ENCODE assay signal across 9 cellular contexts in genomic region chr17:38663125-38663751, GRCh38. TPM values are rescaled to one million over a fixed set of nuclear protein-coding genes. Genes with fewer than 3 reads are reported as not detected.
A peak's percentile ranks its signal among the peaks of the same experiment; 100 is the strongest.
DNase-seq lines count a peak whose midpoint lies in the region; ATAC-seq, FAIRE-seq and TF ChIP-seq lines count a peak whose summit lies in the region.
"Had no signal": no experiment of that assay in that cellular context is flagged by ENCODE, and none has a peak within 500 bp of the region (broad histone marks: within the 10 kb centered on the region; RNA-seq: fewer than 3 reads in every experiment).

No MANE protein-coding gene starts in this region.

- TF ChIP-seq POLR2A in vagina (IDR thresholded peaks at IDR 0.05): no peak

- no peaks in the 10 kb centered on the region for H3K9me3 Mint-ChIP-seq in osteocyte (ENCODE audit: unreplicated experiment)

- peaks cover 6% of the 10 kb centered on the region; the same call in 1 of the 2 replicates for H3K4me1 ChIP-seq in HUES64 (ENCODE audit: insufficient read depth, low read length)
- no peaks in the 10 kb centered on the region for H3K4me1 ChIP-seq in foreskin keratinocyte
- no peaks in the 10 kb centered on the region for H3K4me1 ChIP-seq in vagina

- intact Hi-C loops in vagina (cut with DNase I): no loop called here

- H3K9me3 ChIP-seq in HUES64 (ENCODE audit: insufficient read depth, low read depth, low read length) (no peaks in the 10 kb centered on the region), vagina (no peaks in the 10 kb centered on the region)

- H3K4me3 ChIP-seq in HUES64 (ENCODE audit: low read length) (peak overlapping the region; percentile 19; the same call in 1 of the 2 replicates), vagina (no peak overlapping the region)

- peak; percentile 70 for ATAC-seq in foreskin keratinocyte

- DNase-seq in D721Med (ENCODE audit: insufficient read length, low spot score) (peak; percentile 83), NCI-H774 (lab: John Stamatoyannopoulos, UW) (peak; percentile 89), activated T-cell treated with anti-CD3 and anti-CD28 coated beads for 48 hours (ENCODE audit: low read depth) (peak; percentile 47), foreskin keratinocyte (peak in 1 of 2 donors; percentile 33), osteocyte (ENCODE audit: extremely low spot score, unreplicated experiment) (no peak), vagina (ENCODE audit: extremely low spot score in 2 of 2) (no peak), GM19239 (ENCODE audit: insufficient read length, low spot score) (no peak)

- peaks cover 13% of the 10 kb centered on the region for H3K27me3 Mint-ChIP-seq in osteocyte (ENCODE audit: unreplicated experiment)

- H3K27ac ChIP-seq in HUES64 (ENCODE audit: low read depth, low read length): no peak overlapping the region
- H3K27ac ChIP-seq in foreskin keratinocyte: no peak overlapping the region
- H3K27ac ChIP-seq in vagina: no peak overlapping the region

- FAIRE-seq in D721Med (lab: Jason Lieb, UNC): no peak
- no peak for FAIRE-seq in GM19239 (lab: Jason Lieb, UNC)

- WGBS in HUES64: 9% methylated on average over 9 of the region's 9 CpGs

- H3K27ac Mint-ChIP-seq in osteocyte (ENCODE audit: unreplicated experiment): no peak overlapping the region
- H3K27ac Mint-ChIP-seq: IgD-negative memory B cell had no signal

- H3K4me1 Mint-ChIP-seq in osteocyte (ENCODE audit: unreplicated experiment): peaks cover 7% of the 10 kb centered on the region

- H3K36me3 ChIP-seq in HUES64 (ENCODE audit: insufficient read depth, low read length) (no peaks in the 10 kb centered on the region), vagina (no peaks in the 10 kb centered on the region)

- H3K4me3 Mint-ChIP-seq in osteocyte (ENCODE audit: unreplicated experiment): no peak overlapping the region
- H3K4me3 Mint-ChIP-seq: IgD-negative memory B cell had no signal

- no peak overlapping the region for H3K9ac ChIP-seq in HUES64 (ENCODE audit: low read depth, low read length)

- no peaks in the 10 kb centered on the region for H3K36me3 Mint-ChIP-seq in osteocyte (ENCODE audit: unreplicated experiment)
- H3K36me3 Mint-ChIP-seq: IgD-negative memory B cell had no signal

- TF ChIP-seq CTCF in D721Med (IDR thresholded peaks at IDR 0.05; ENCODE audit: insufficient read depth, missing control alignments) (peak; percentile 85), foreskin keratinocyte (conservative IDR thresholded peaks at IDR 0.05) (peak; percentile 82), osteocyte (IDR thresholded peaks at IDR 0.05) (peak; percentile 73), vagina (IDR thresholded peaks at IDR 0.05) (no peak)

- peaks cover 7% of the 10 kb centered on the region for H3K27me3 ChIP-seq in HUES64 (ENCODE audit: insufficient read depth, low read length)
- peaks cover 7% of the 10 kb centered on the region for H3K27me3 ChIP-seq in foreskin keratinocyte
- H3K27me3 ChIP-seq in vagina: no peaks in the 10 kb centered on the region

RNA-seq across cellular contexts. Expression of gene EPOP, which starts 11.5 kb away (rescaled TPM):
- polyA plus RNA-seq in HUES64 (2013, experiment 1 of 2): 12.2 TPM
- polyA plus RNA-seq in HUES64 (2013, experiment 2 of 2): 12.1 TPM
- 5.2 and 6.5 TPM in 2 replicates for total RNA-seq in foreskin keratinocyte
- 4.6 and 6.5 TPM in 2 replicates for polyA plus RNA-seq in foreskin keratinocyte
- 1.0 TPM in 2 replicates for total RNA-seq in osteocyte
- 0.98 TPM for total RNA-seq in vagina
- polyA plus RNA-seq: IgD-negative memory B cell had no signal

RNA-seq across cellular contexts. Expression of gene MLLT6, which starts 41.8 kb away (rescaled TPM):
- polyA plus RNA-seq in HUES64 (2013, experiment 1 of 2): 12.7 TPM
- 15.3 TPM for polyA plus RNA-seq in HUES64 (2013, experiment 2 of 2)
- total RNA-seq in foreskin keratinocyte (25.6 and 28.8 TPM in 2 replicates), osteocyte (96.1 and 107 TPM in 2 replicates), vagina (70.2 TPM)
- 12.3 and 12.8 TPM in 2 replicates for polyA plus RNA-seq in foreskin keratinocyte

RNA-seq across cellular contexts. Expression of gene SRCIN1, which starts 57.5 kb away (rescaled TPM):
- 3.4 TPM for polyA plus RNA-seq in HUES64 (2013, experiment 1 of 2)
- polyA plus RNA-seq in HUES64 (2013, experiment 2 of 2): 5.0 TPM
- total RNA-seq in foreskin keratinocyte (0.25 and 0.31 TPM in 2 replicates), osteocyte (0.05 TPM in 1 of 2 replicates, not detected in the other), vagina (5.2 TPM)
- 0.36 and 0.46 TPM in 2 replicates for polyA plus RNA-seq in foreskin keratinocyte
- polyA plus RNA-seq: IgD-negative memory B cell had no signal

Comparison
In these comparisons a context has a peak if more than half of its experiments do, and no peak if none do; other contexts are left out.
1. DNase-seq: peak in D721Med (single experiment), NCI-H774 (single experiment) and activated T-cell treated with anti-CD3 and anti-CD28 coated beads for 48 hours (single experiment); none in osteocyte (single experiment), vagina (0 of 2) and GM19239 (single experiment).
2. CTCF ChIP-seq: peak in D721Med (single experiment), foreskin keratinocyte (single experiment) and osteocyte (single experiment); none in vagina (0 of 3).